Comparison of ENCODE assay signal across 9 cellular contexts in genomic region chr14:35398095-35398584, GRCh38. TPM values are rescaled to one million over a fixed set of nuclear protein-coding genes. Genes with fewer than 3 reads are reported as not detected.
DNase-seq lines count a peak whose midpoint lies in the region; TF ChIP-seq lines count a peak whose summit lies in the region.
"Had no signal": no experiment of that assay in that cellular context is flagged by ENCODE, and none has a peak within 500 bp of the region (broad histone marks: within the 10 kb centered on the region; RNA-seq: fewer than 3 reads in every experiment).

No MANE protein-coding gene starts in this region.

- POLR2A ChIA-PET in CD4-positive, alpha-beta memory T cell (lab: Charles Lee; ENCODE audit: partially characterized antibody): interaction anchor here (1.0 to 1.4 kb wide), 2 partner anchors 65 to 98 kb away, joined by 3 read pairs; no protein-coding TSS in a partner anchor

- CTCF ChIA-PET in CD4-positive, alpha-beta memory T cell (lab: Charles Lee; ENCODE audit: partially characterized antibody): interaction anchor here (1.9 kb wide), 1 partner anchor 11 kb away, joined by 4 read pairs; no protein-coding TSS in a partner anchor

- no peak overlapping the region for H3K4me3 ChIP-seq in CD4-positive, alpha-beta memory T cell (ENCODE audit: low read length in 2 of 2)
- no peak overlapping the region for H3K4me3 ChIP-seq in esophagus (ENCODE audit: low read depth in 1 of 2, low read length in 2 of 2)
- H3K4me3 ChIP-seq in ovary: no peak overlapping the region

- H3K27ac ChIP-seq in CD4-positive, alpha-beta memory T cell (ENCODE audit: low read depth, low read length): no peak overlapping the region
- H3K27ac ChIP-seq in esophagus (ENCODE audit: low read depth in 2 of 2, low read length in 1 of 2) (peak overlapping the region; percentile 65 to 77), ovary (peak overlapping the region; percentile 4 to 49)

- no peak for TF ChIP-seq EP300 in ovary (IDR thresholded peaks at IDR 0.05)

- H3K9me3 Mint-ChIP-seq in CD4-positive, alpha-beta memory T cell: peaks cover 0 to 7% (median 0%) of the 10 kb centered on the region in 8 donors

- H3K4me3 Mint-ChIP-seq in CD4-positive, alpha-beta memory T cell: peak overlapping the region in 1 of 8 donors; percentile 21

- H3K4me1 Mint-ChIP-seq in CD4-positive, alpha-beta memory T cell: peaks cover 27 to 50% (median 40%) of the 10 kb centered on the region in 4 donors

- 22 to 39% methylated on average over 3 of the region's 3 CpGs for WGBS in esophagus, 2 donors
- WGBS in ovary, 3 donors: 31 to 37% (median 35%) methylated on average over 3 of the region's 3 CpGs

- no peak for TF ChIP-seq CTCF in ovary (IDR thresholded peaks at IDR 0.05)

- H3K4me1 ChIP-seq in CD4-positive, alpha-beta memory T cell (ENCODE audit: insufficient read depth, low read length): peaks cover 33% of the 10 kb centered on the region
- H3K4me1 ChIP-seq in esophagus (ENCODE audit: control insufficient read depth in 2 of 2, insufficient read depth in 2 of 2, low read length in 1 of 2): peaks cover 2 to 11% of the 10 kb centered on the region in 2 donors
- H3K4me1 ChIP-seq in ovary (ENCODE audit: insufficient read depth): peaks cover 13% of the 10 kb centered on the region

- no peaks in the 10 kb centered on the region for H3K27me3 Mint-ChIP-seq in CD4-positive, alpha-beta memory T cell

- no peaks in the 10 kb centered on the region for H3K27me3 ChIP-seq in CD4-positive, alpha-beta memory T cell (ENCODE audit: insufficient read depth, low read length)
- H3K27me3 ChIP-seq in esophagus (ENCODE audit: control insufficient read depth in 1 of 2, insufficient read depth in 2 of 2, low read length in 2 of 2) (no peaks in the 10 kb centered on the region), ovary (no peaks in the 10 kb centered on the region)

- intact Hi-C loops in CD4-positive, alpha-beta memory T cell (cut with micrococcal nuclease): no loop called here
- intact Hi-C loops in ovary (cut with DNase I): no loop called here

- H3K27ac Mint-ChIP-seq in CD4-positive, alpha-beta memory T cell: peak overlapping the region; percentile 13 to 100 (median 69)

- peaks cover 38 to 47% of the 10 kb centered on the region in 2 donors for H3K36me3 Mint-ChIP-seq in CD4-positive, alpha-beta memory T cell

- H3K36me3 ChIP-seq in CD4-positive, alpha-beta memory T cell (ENCODE audit: insufficient read depth, low read length): peaks cover 27% of the 10 kb centered on the region
- H3K36me3 ChIP-seq in esophagus (ENCODE audit: control insufficient read depth in 2 of 2, insufficient read depth in 2 of 2, low read length in 1 of 2) (peaks cover 7 to 22% of the 10 kb centered on the region in 2 donors), ovary (no peaks in the 10 kb centered on the region)

- DNase-seq in CD4-positive, alpha-beta memory T cell: no peak
- DNase-seq in OCI-M1 (lab: John Stamatoyannopoulos, UW) (peak; percentile 30), ovary (peak in 1 of 5 donors; percentile 28), ureter (ENCODE audit: low spot score) (no peak), occipital lobe (lab: John Stamatoyannopoulos, UW) (no peak), NCI-H2107 treated with DMSO at 0.1 percent for 48 hours (lab: John Stamatoyannopoulos, UW; ENCODE audit: unreplicated experiment) (no peak)
- no peak for DNase-seq in stimulated activated CD4-positive, alpha-beta T cell treated with anti-CD3 and anti-CD28 coated beads, Interleukin-4, amount 100 ng/mL, for 1 hour
- DNase-seq: NCI-H146 had no signal

- TF ChIP-seq POLR2A in ovary (IDR thresholded peaks at IDR 0.05): no peak

- no peaks in the 10 kb centered on the region for H3K9me3 ChIP-seq in CD4-positive, alpha-beta memory T cell (ENCODE audit: control insufficient read depth in 1 of 2, low read length in 2 of 2)
- H3K9me3 ChIP-seq in esophagus (ENCODE audit: control insufficient read depth in 2 of 2, insufficient read depth in 1 of 2, low read depth in 1 of 2, low read length in 1 of 2): no peaks in the 10 kb centered on the region
- no peaks in the 10 kb centered on the region for H3K9me3 ChIP-seq in ovary

RNA-seq across cellular contexts. Expression of gene NFKBIA, which starts 6.4 kb away (rescaled TPM):
- 100 to 1,000 TPM; 119 to 120 TPM for total RNA-seq in CD4-positive, alpha-beta memory T cell
- polyA plus RNA-seq in CD4-positive, alpha-beta memory T cell: 100 to 1,000 TPM; 334 to 833 TPM
- 100 to 1,000 TPM; 121 to 206 TPM for polyA plus RNA-seq in esophagus
- total RNA-seq in ovary: 1,000 to 10,000 TPM in 1 of 7 donors, 100 to 1,000 TPM in 6; 162 to 1,807 (median 236) TPM
- polyA plus RNA-seq in ovary: 100 to 1,000 TPM; 109 to 194 TPM
- 152 TPM for total RNA-seq in ureter
- 46.9 TPM for total RNA-seq in occipital lobe
